Comparison of ENCODE assay signal across 13 cellular contexts in genomic region chr12:2892246-2892645, GRCh38. TPM values are rescaled to one million over a fixed set of nuclear protein-coding genes. Genes with fewer than 3 reads are reported as not detected.
DNase-seq lines count a peak whose midpoint lies in the region; ATAC-seq and TF ChIP-seq lines count a peak whose summit lies in the region.
"Had no signal": no experiment of that assay in that cellular context is flagged by ENCODE, and none has a peak within 500 bp of the region (broad histone marks: within the 10 kb centered on the region; RNA-seq: fewer than 3 reads in every experiment).

No MANE protein-coding gene starts in this region.

- no peaks in the 10 kb centered on the region for H3K27me3 Mint-ChIP-seq in activated T-cell treated with anti-CD3 and anti-CD28 coated beads, Interleukin-2, amount 50 U/mL, for 4 hours (ENCODE audit: low read depth)

- peaks cover 27% of the 10 kb centered on the region for H3K4me1 Mint-ChIP-seq in activated T-cell treated with anti-CD3 and anti-CD28 coated beads, Interleukin-2, amount 50 U/mL, for 4 hours (ENCODE audit: low read depth)

- H3K9me3 ChIP-seq in SK-N-MC (ENCODE audit: low read depth, low read length) (no peaks in the 10 kb centered on the region), stomach (no peaks in the 10 kb centered on the region)
- H3K9me3 ChIP-seq: esophagus squamous epithelium had no signal

- H3K4me3 ChIP-seq in SK-N-MC (peak overlapping the region; percentile 84), stomach (peak overlapping the region in 2 of 4 donors; percentile 73 to 94)

- H3K27ac ChIP-seq in SK-N-MC (no peak overlapping the region), stomach (peak overlapping the region in 4 of 5 donors; percentile 49 to 97 (median 94))

- H3K4me3 Mint-ChIP-seq in activated T-cell treated with anti-CD3 and anti-CD28 coated beads, Interleukin-2, amount 50 U/mL, for 4 hours, result peak overlapping the region; percentile 96

- TF ChIP-seq EP300 in stomach (IDR thresholded peaks at IDR 0.05), result no peak

- TF ChIP-seq POLR2A in stomach (IDR thresholded peaks at IDR 0.05), result no peak

- no peak for ATAC-seq in activated T-cell treated with anti-CD3 and anti-CD28 coated beads, Interleukin-2, amount 50 U/mL, for 4 hours
- no peak for ATAC-seq in GM21619 (IDR thresholded peaks at IDR 0.05; ENCODE audit: unreplicated experiment)
- no peak for ATAC-seq in GM18502 (IDR thresholded peaks at IDR 0.05; ENCODE audit: poor library complexity, unreplicated experiment)
- ATAC-seq: GM12878 had no signal

- DNase-seq in activated T-cell treated with anti-CD3 and anti-CD28 coated beads, Interleukin-2, amount 50 U/mL, for 4 hours, result no peak
- no peak for DNase-seq in activated T-cell treated with anti-CD3 and anti-CD28 coated beads, Interleukin-2, amount 50 U/mL, for 48 hours
- DNase-seq in SK-N-MC (ENCODE audit: low read depth, low spot score) (no peak), fibroblast of peridontal ligament (ENCODE audit: extremely low read depth) (peak; percentile 80), stomach (no peak), NCI-H1694 treated with DMSO at 0.1 percent for 48 hours (lab: John Stamatoyannopoulos, UW) (no peak)
- DNase-seq: esophagus squamous epithelium; stimulated activated CD4-positive, alpha-beta T cell treated with anti-CD3 and anti-CD28 coated beads, Interleukin-1b, Interleukin-23, amount 100 ng/mL, for 48 hours; T-helper 1 cell had no signal

- intact Hi-C loops in stomach (cut with DNase I; ENCODE audit: low total_unique reads), result no loop called here

- peaks cover 8 to 50% (median 28%) of the 10 kb centered on the region in 4 donors for H3K4me1 ChIP-seq in stomach

- TF ChIP-seq CTCF in stomach (IDR thresholded peaks at IDR 0.05), result no peak

- no peak overlapping the region for H3K9ac ChIP-seq in SK-N-MC (ENCODE audit: insufficient read length)

- H3K36me3 Mint-ChIP-seq in activated T-cell treated with anti-CD3 and anti-CD28 coated beads, Interleukin-2, amount 50 U/mL, for 4 hours (ENCODE audit: insufficient read depth), result no peaks in the 10 kb centered on the region

- H3K27me3 ChIP-seq in stomach, result no peaks in the 10 kb centered on the region
- H3K27me3 ChIP-seq: esophagus squamous epithelium had no signal

- no peaks in the 10 kb centered on the region for H3K9me3 Mint-ChIP-seq in activated T-cell treated with anti-CD3 and anti-CD28 coated beads, Interleukin-2, amount 50 U/mL, for 4 hours

- peaks cover 13% of the 10 kb centered on the region for H3K36me3 ChIP-seq in SK-N-MC (ENCODE audit: insufficient read depth, low read length)
- peaks cover 0 to 13% (median 5%) of the 10 kb centered on the region in 4 donors for H3K36me3 ChIP-seq in stomach

- WGBS in stomach, 5 donors, result 72 to 84% (median 76%) methylated on average over 12 of the region's 12 CpGs

RNA-seq across cellular contexts. Expression of gene TULP3, which starts 1.6 kb away (rescaled TPM):
- total RNA-seq in activated T-cell treated with anti-CD3 and anti-CD28 coated beads, Interleukin-2, amount 50 U/mL, for 4 hours, result 1 to 10 TPM; 7.0 to 8.6 (median 7.4) TPM
- total RNA-seq in stomach, result 10 to 100 TPM; 10.7 to 73.5 (median 30.3) TPM
- 10 to 100 TPM in 2 of 3 donors, 1 to 10 TPM in 1; 9.2 to 11.7 (median 11.3) TPM for polyA plus RNA-seq in stomach

RNA-seq across cellular contexts. Expression of gene RHNO1, which starts 15.2 kb away (rescaled TPM):
- 10 to 100 TPM; 20.1 to 22.6 (median 20.3) TPM for total RNA-seq in activated T-cell treated with anti-CD3 and anti-CD28 coated beads, Interleukin-2, amount 50 U/mL, for 4 hours
- 10 to 100 TPM in 2 of 5 donors, 1 to 10 TPM in 2, not detected in 1; 7.0 to 92.0 (median 14.1) TPM for total RNA-seq in stomach
- polyA plus RNA-seq in stomach, result 10 to 100 TPM; 12.7 to 18.4 (median 14.7) TPM

RNA-seq across cellular contexts. Expression of gene FOXM1, which starts 15.3 kb away (rescaled TPM):
- total RNA-seq in activated T-cell treated with anti-CD3 and anti-CD28 coated beads, Interleukin-2, amount 50 U/mL, for 4 hours, result 10 to 100 TPM in 1 of 3 donors, 1 to 10 TPM in 2; 9.1 to 12.8 (median 9.3) TPM
- 10 to 100 TPM in 2 of 5 donors, 1 to 10 TPM in 2, not detected in 1; 3.5 to 23.2 (median 7.1) TPM for total RNA-seq in stomach
- 10 to 100 TPM in 1 of 3 donors, 1 to 10 TPM in 2; 3.7 to 10.5 (median 7.6) TPM for polyA plus RNA-seq in stomach

RNA-seq across cellular contexts. Expression of gene TEX52, which starts 35.4 kb away (rescaled TPM):
- not detected for total RNA-seq in activated T-cell treated with anti-CD3 and anti-CD28 coated beads, Interleukin-2, amount 50 U/mL, for 4 hours
- not detected for total RNA-seq in stomach
- polyA plus RNA-seq in stomach, result not detected
- total RNA-seq: esophagus squamous epithelium, GM12878, mesenteric fat pad had no signal

RNA-seq across cellular contexts. Expression of gene NRIP2, which starts 57.4 kb away (rescaled TPM):
- not detected for total RNA-seq in activated T-cell treated with anti-CD3 and anti-CD28 coated beads, Interleukin-2, amount 50 U/mL, for 4 hours
- 10 to 100 TPM in 1 of 5 donors, 1 to 10 TPM in 1, under 1 TPM in 1, not detected in 2; 0.92 to 24.3 (median 4.7) TPM for total RNA-seq in stomach
- under 1 TPM; 0.31 to 0.87 (median 0.63) TPM for polyA plus RNA-seq in stomach
- total RNA-seq: GM12878 had no signal
